1 cellular context compared by ENCODE assay signal in genomic region chr1:153566414-153567371, GRCh38.
TF ChIP-seq lines count a peak whose summit lies in the region.

No MANE protein-coding gene starts in this region.

TF ChIP-seq in K562, 482 proteins besides CTCF, POLR2A, EP300 and RAD21 (continued from another document and continues in another):
- TF ChIP-seq ZC3H4 (CRISPR knock-in tag; IDR thresholded peaks at IDR 0.05; ENCODE audit: borderline replicate concordance) (no peak), ZNF212 (CRISPR knock-in tag; IDR thresholded peaks at IDR 0.05) (no peak), POLR2G (IDR thresholded peaks at IDR 0.05; ENCODE audit: low read depth, low read length) (peak; percentile 75), ZNF512 (tag; IDR thresholded peaks at IDR 0.05) (no peak), ZBTB2 (IDR thresholded peaks at IDR 0.05) (peak; percentile 93), ZNF143 (CRISPR knock-in tag; IDR thresholded peaks at IDR 0.05) (no peak), ZNF280A (IDR thresholded peaks at IDR 0.05; ENCODE audit: low read depth, partially characterized antibody) (no peak), DPF2 (IDR thresholded peaks at IDR 0.05) (peak; percentile 98), NFE2 (IDR thresholded peaks at IDR 0.05; ENCODE audit: low read depth) (peak; percentile 96), EWSR1 (IDR thresholded peaks at IDR 0.05; ENCODE audit: borderline replicate concordance, low read depth, partially characterized antibody) (no peak), ZBTB7A (IDR thresholded peaks at IDR 0.05; ENCODE audit: borderline replicate concordance, control insufficient read depth, low read depth, low read length) (peak; percentile 77; the same call in 1 of the 2 replicates), ETV1 (tag; conservative IDR thresholded peaks at IDR 0.05; ENCODE audit: low read depth) (peak; percentile 49), KLF16 (IDR thresholded peaks at IDR 0.05) (peak; percentile 72), ZNF551 (CRISPR knock-in tag; IDR thresholded peaks at IDR 0.05) (no peak), NFE2L1 (tag; IDR thresholded peaks at IDR 0.05; ENCODE audit: borderline replicate concordance, low read depth) (no peak), ZFPM2 (CRISPR knock-in tag; IDR thresholded peaks at IDR 0.05) (no peak), HINFP (tag; conservative IDR thresholded peaks at IDR 0.05; ENCODE audit: low read depth) (peak; percentile 17; the same call in 1 of the 2 replicates), HMG20B (CRISPR knock-in tag; IDR thresholded peaks at IDR 0.05) (no peak), ZBTB11 (CRISPR knock-in tag; IDR thresholded peaks at IDR 0.05) (0 out of 6 replicates have a peak, but pooled peaks of 1 of the 3 experiments have one; percentile 57), THAP7 (CRISPR knock-in tag; IDR thresholded peaks at IDR 0.05) (no peak), STAT5B (CRISPR knock-in tag; IDR thresholded peaks at IDR 0.05) (no peak), THRAP3 (IDR thresholded peaks at IDR 0.05; ENCODE audit: borderline replicate concordance) (no peak), MCM7 (IDR thresholded peaks at IDR 0.05) (no peak), JUNB (CRISPR knock-in tag; conservative IDR thresholded peaks at IDR 0.05) (peak; percentile 42; the same call in 1 of the 2 replicates), BDP1 (IDR thresholded peaks at IDR 0.05; ENCODE audit: insufficient read depth, insufficient read length) (no peak), HES1 (IDR thresholded peaks at IDR 0.05; ENCODE audit: low read depth) (no peak), ZNF324 (CRISPR knock-in tag; IDR thresholded peaks at IDR 0.05) (no peak), ZNF740 (CRISPR knock-in tag; IDR thresholded peaks at IDR 0.05) (no peak), ZNF740 (tag; IDR thresholded peaks at IDR 0.05) (no peak), NELFE (IDR thresholded peaks at IDR 0.05; ENCODE audit: insufficient read depth, insufficient read length) (no peak), FUS (optimal IDR thresholded peaks at IDR 0.05; ENCODE audit: low read depth, low read length) (no peak), TARDBP (IDR thresholded peaks at IDR 0.05) (no peak), WHSC1 (IDR thresholded peaks at IDR 0.05; ENCODE audit: low read length) (no peak), CTCFL (IDR thresholded peaks at IDR 0.05; ENCODE audit: borderline replicate concordance, insufficient read depth, low read depth, low read length, poor library complexity, severe bottlenecking) (no peak), FOXK2 (conservative IDR thresholded peaks at IDR 0.05 in 1 of 2, IDR thresholded peaks at IDR 0.05 in 1 of 2; ENCODE audit: low read depth in 2 of 2) (0 out of 4 replicates have a peak, but pooled peaks of 1 of the 2 experiments have one; percentile 34), FOSL1 (tag; conservative IDR thresholded peaks at IDR 0.05) (peak; percentile 99), ZNF444 (CRISPR knock-in tag; IDR thresholded peaks at IDR 0.05) (no peak), CBX3 (IDR thresholded peaks at IDR 0.05; ENCODE audit: borderline replicate concordance in 1 of 2, low read length in 2 of 2) (peak in 1 of 2 experiments; percentile 31; a peak in 1 of 3 replicates), HDAC2 (IDR thresholded peaks at IDR 0.05) (peak; percentile 85), TEAD1 (CRISPR knock-in tag; IDR thresholded peaks at IDR 0.05) (peak; percentile 65 to 93), NFXL1 (CRISPR knock-in tag; IDR thresholded peaks at IDR 0.05) (no peak), ZNF696 (CRISPR knock-in tag; conservative IDR thresholded peaks at IDR 0.05) (no peak), SAP30 (IDR thresholded peaks at IDR 0.05; ENCODE audit: borderline replicate concordance, insufficient read depth, low read depth, low read length, poor library complexity, severe bottlenecking) (no peak), ETS1 (conservative IDR thresholded peaks at IDR 0.05; ENCODE audit: control insufficient read depth, low read depth, low read length) (no peak), MTA2 (IDR thresholded peaks at IDR 0.05; ENCODE audit: low read depth) (peak; percentile 59), ZKSCAN8 (CRISPR knock-in tag; IDR thresholded peaks at IDR 0.05) (peak; percentile 74; the same call in 1 of the 2 replicates), ELF1 (tag; IDR thresholded peaks at IDR 0.05) (no peak), TCF15 (CRISPR knock-in tag; IDR thresholded peaks at IDR 0.05) (no peak), ETV6 (IDR thresholded peaks at IDR 0.05; ENCODE audit: borderline replicate concordance in 1 of 2, low read depth in 2 of 2, low read length in 1 of 2) (no peak; a peak in 1 of 4 replicates), ETV6 (CRISPR knock-in tag; IDR thresholded peaks at IDR 0.05; ENCODE audit: borderline replicate concordance) (no peak), ZNF395 (CRISPR knock-in tag; IDR thresholded peaks at IDR 0.05) (peak; percentile 93)
